Comparison of ENCODE assay signal across 20 cellular contexts in genomic region chr21:46171585-46171984, GRCh38. TPM values are rescaled to one million over a fixed set of nuclear protein-coding genes. Genes with fewer than 3 reads are reported as not detected.
DNase-seq lines count a peak whose midpoint lies in the region; ATAC-seq and TF ChIP-seq lines count a peak whose summit lies in the region.
"Had no signal": no experiment of that assay in that cellular context is flagged by ENCODE, and none has a peak within 500 bp of the region (broad histone marks: within the 10 kb centered on the region; RNA-seq: fewer than 3 reads in every experiment).

No MANE protein-coding gene starts in this region.

- intact Hi-C loops in heart right ventricle (cut with DNase I) (no loop called here), spleen (cut with DNase I; ENCODE audit: low total_unique reads) (no loop called here)

- H3K4me3 ChIP-seq in right atrium auricular region (no peak overlapping the region), heart right ventricle (no peak overlapping the region), osteoblast (ENCODE audit: insufficient read depth, low read length) (no peak overlapping the region), spleen (no peak overlapping the region)
- H3K4me3 ChIP-seq: K562 had no signal

- no peaks in the 10 kb centered on the region for H4K20me1 ChIP-seq in osteoblast (ENCODE audit: insufficient read depth, low read length)

- H3K79me2 ChIP-seq in osteoblast (ENCODE audit: insufficient read depth, low read length): no peaks in the 10 kb centered on the region

- ATAC-seq in heart right ventricle (no peak), GM19324 (IDR thresholded peaks at IDR 0.05; ENCODE audit: low FRiP score, unreplicated experiment) (no peak)
- ATAC-seq: PC-3 had no signal

- peak; percentile 57 for DNase-seq in right atrium auricular region (ENCODE audit: low spot score)
- DNase-seq in heart right ventricle: no peak
- DNase-seq in fibroblast of peridontal ligament (ENCODE audit: extremely low read depth): peak; percentile 52
- DNase-seq in osteoblast (ENCODE audit: insufficient read length, low spot score, missing footprints): peak; percentile 68
- no peak for DNase-seq in activated CD4-positive, CD25-positive, alpha-beta regulatory T cell treated with anti-CD3 and anti-CD28 coated beads, Interleukin-2, amount 50 U/mL, for 72 hours
- no peak for DNase-seq in spleen
- DNase-seq: Caco-2, DMS153, EL, HFFc6, NCI-H1417 treated with DMSO at 0.1 percent for 48 hours, NCI-H2029, NCI-H2171, NCI-H446 treated with DMSO at 0.1 percent for 48 hours, NCI-H774, PC-3 had no signal

- H3K9me3 ChIP-seq in right atrium auricular region (no peaks in the 10 kb centered on the region), heart right ventricle (peaks cover 0 to 27% (median 12%) of the 10 kb centered on the region in 11 donors), osteoblast (ENCODE audit: low read depth, low read length) (peaks cover 3% of the 10 kb centered on the region), spleen (peaks cover 0 to 34% (median 18%) of the 10 kb centered on the region in 8 donors)

- no peaks in the 10 kb centered on the region for H3K27me3 ChIP-seq in right atrium auricular region
- no peaks in the 10 kb centered on the region for H3K27me3 ChIP-seq in heart right ventricle
- no peaks in the 10 kb centered on the region for H3K27me3 ChIP-seq in osteoblast (ENCODE audit: insufficient read depth, low read length)
- peaks cover 0 to 20% (median 0%) of the 10 kb centered on the region in 7 donors for H3K27me3 ChIP-seq in spleen (replicated peaks in 1 of 7)

- no peak overlapping the region for H2AFZ ChIP-seq in osteoblast (ENCODE audit: low read length)

- H3K4me1 ChIP-seq in right atrium auricular region (no peaks in the 10 kb centered on the region), heart right ventricle (no peaks in the 10 kb centered on the region), osteoblast (ENCODE audit: insufficient read depth, low read length) (no peaks in the 10 kb centered on the region), spleen (peaks cover 0 to 4% (median 0%) of the 10 kb centered on the region in 6 donors)
- H3K4me1 ChIP-seq: Caco-2 had no signal

- no peak for TF ChIP-seq POLR2A in spleen (IDR thresholded peaks at IDR 0.05)

- 48 to 56% methylated on average over 2 of the region's 2 CpGs for WGBS in heart right ventricle, 2 donors
- 35 to 77% (median 63%) methylated on average over 2 of the region's 2 CpGs for WGBS in spleen, 5 donors

- H3K27ac ChIP-seq in right atrium auricular region (no peak overlapping the region), heart right ventricle (no peak overlapping the region), osteoblast (ENCODE audit: low read depth, low read length) (no peak overlapping the region), spleen (no peak overlapping the region)
- H3K27ac ChIP-seq: C4-2B, RWPE1 had no signal

- no peak overlapping the region for H3K4me2 ChIP-seq in osteoblast (ENCODE audit: insufficient read depth, low read length)

- TF ChIP-seq CTCF in right atrium auricular region (IDR thresholded peaks at IDR 0.05) (no peak), heart right ventricle (IDR thresholded peaks at IDR 0.05) (no peak), osteoblast (IDR thresholded peaks at IDR 0.05; ENCODE audit: extremely low read depth, low read depth, low read length) (no peak), spleen (IDR thresholded peaks at IDR 0.05 in 8 of 11, conservative IDR thresholded peaks at IDR 0.05 in 3 of 11) (no peak)

- H3K36me3 ChIP-seq in right atrium auricular region: no peaks in the 10 kb centered on the region
- no peaks in the 10 kb centered on the region for H3K36me3 ChIP-seq in heart right ventricle
- H3K36me3 ChIP-seq in osteoblast (ENCODE audit: insufficient read depth, low read length): no peaks in the 10 kb centered on the region
- peaks cover 0 to 6% (median 0%) of the 10 kb centered on the region in 6 donors for H3K36me3 ChIP-seq in spleen

RNA-seq across cellular contexts. Expression of gene SPATC1L, which starts 12.7 kb away (rescaled TPM):
- total RNA-seq in right atrium auricular region (10 to 100 TPM in 1 of 2 donors, 1 to 10 TPM in 1; 8.7 to 12.5 TPM), heart right ventricle (1 to 10 TPM; 4.7 to 9.8 (median 8.2) TPM), osteoblast (3.2 and 6.9 TPM in 2 replicates), spleen (10 to 100 TPM in 2 of 7 donors, 1 to 10 TPM in 5; 4.4 to 10.5 (median 7.7) TPM)
- polyA plus RNA-seq in heart right ventricle (10 to 100 TPM; 12.7 to 14.6 TPM), spleen (10 to 100 TPM; 10.8 to 13.4 (median 13.1) TPM)

RNA-seq across cellular contexts. Expression of gene FTCD, which starts 16.2 kb away (rescaled TPM):
- total RNA-seq in right atrium auricular region (under 1 TPM in 1 of 2 donors, not detected in 1; 0.24 TPM), heart right ventricle (1 to 10 TPM in 6 of 10 donors, under 1 TPM in 4; 0.38 to 4.4 (median 1.1) TPM), osteoblast (0.29 and 0.36 TPM in 2 replicates), spleen (1 to 10 TPM in 1 of 7 donors, under 1 TPM in 1, not detected in 5; 0.81 to 1.7 TPM)
- polyA plus RNA-seq in heart right ventricle (1 to 10 TPM in 1 of 2 donors, under 1 TPM in 1; 0.14 to 4.0 TPM), spleen (1 to 10 TPM in 1 of 3 donors, under 1 TPM in 2; 0.35 to 2.8 (median 0.38) TPM)

RNA-seq across cellular contexts. Expression of gene LSS, which starts 57.0 kb away (rescaled TPM):
- total RNA-seq in right atrium auricular region: 10 to 100 TPM; 31.4 to 36.6 TPM
- 10 to 100 TPM; 30.5 to 74.7 (median 40.7) TPM for total RNA-seq in heart right ventricle
- polyA plus RNA-seq in heart right ventricle: 10 to 100 TPM; 22.5 to 44.0 TPM
- total RNA-seq in osteoblast: 122 and 145 TPM in 2 replicates
- total RNA-seq in spleen: 10 to 100 TPM; 18.2 to 31.2 (median 28.8) TPM
- polyA plus RNA-seq in spleen: 10 to 100 TPM in 1 of 3 donors, 1 to 10 TPM in 2; 6.3 to 17.5 (median 9.8) TPM

Comparison
In these comparisons a context has a peak if more than half of its experiments do, and no peak if none do; other contexts are left out.
1. DNase-seq: peak in right atrium auricular region (single experiment), fibroblast of peridontal ligament (single experiment) and osteoblast (single experiment); none in heart right ventricle (0 of 2), activated CD4-positive, CD25-positive, alpha-beta regulatory T cell treated with anti-CD3 and anti-CD28 coated beads, Interleukin-2, amount 50 U/mL, for 72 hours (single experiment) and spleen (single experiment).